Comparison of ENCODE assay signal across 6 cellular contexts in the genomic region with DNA sequence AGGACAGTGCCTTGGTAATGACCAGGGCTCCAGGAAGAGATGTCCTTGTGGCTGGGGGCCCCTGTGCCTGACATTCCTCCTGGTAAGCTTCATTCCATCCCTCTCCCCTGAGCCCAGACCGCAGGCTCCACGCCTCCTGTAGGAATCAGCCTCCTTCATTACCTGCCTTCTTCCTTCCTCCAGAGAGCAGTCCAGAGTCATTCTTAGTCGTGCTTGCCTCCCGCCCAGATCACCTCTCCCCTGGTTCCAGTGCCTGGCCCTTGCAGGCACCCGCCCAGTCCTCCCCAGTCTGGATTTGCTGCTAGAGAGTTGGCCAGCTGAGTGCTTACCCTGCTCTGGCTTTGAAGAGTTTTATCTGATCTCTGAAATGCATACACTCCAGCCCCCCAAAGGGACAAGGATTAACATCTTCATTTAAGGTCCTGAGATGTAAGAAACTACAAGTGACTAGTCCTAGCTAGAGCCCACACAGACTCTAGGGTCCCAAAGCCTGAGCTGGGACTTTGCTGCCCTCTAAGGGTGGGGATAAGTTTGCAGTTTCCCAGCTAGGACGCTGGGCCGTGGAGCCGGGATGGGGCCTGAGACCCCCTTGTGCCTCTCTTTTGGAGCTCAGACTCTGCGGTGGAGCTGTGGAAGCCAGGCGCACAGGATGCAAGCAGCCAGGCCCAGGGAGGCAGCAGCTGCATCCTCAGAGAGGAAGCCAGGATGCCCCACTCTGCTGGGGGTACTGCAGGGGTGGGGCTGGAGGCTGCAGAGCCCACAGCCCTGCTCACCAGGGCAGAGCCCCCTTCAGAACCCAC. TPM values are rescaled to one million over a fixed set of nuclear protein-coding genes. Genes with fewer than 3 reads are reported as not detected.
DNase-seq lines count a peak whose midpoint lies in the region; ATAC-seq and TF ChIP-seq lines count a peak whose summit lies in the region.

No MANE protein-coding gene starts in this region.

- no peaks in the 10 kb centered on the region for H3K27me3 ChIP-seq in body of pancreas

- no peak overlapping the region for H3K4me3 ChIP-seq in body of pancreas

- no peak for TF ChIP-seq POLR2A in body of pancreas (IDR thresholded peaks at IDR 0.05)

- 44 to 51% methylated on average over 9 to 10 of the region's 10 CpGs for WGBS in body of pancreas, 2 donors

- no peaks in the 10 kb centered on the region for H3K9me3 ChIP-seq in body of pancreas

- peak overlapping the region; percentile 8 for H3K4me3 Mint-ChIP-seq in nephron progenitor cell

- H3K4me1 ChIP-seq in body of pancreas = peaks cover 39% of the 10 kb centered on the region

- H3K27me3 Mint-ChIP-seq in nephron progenitor cell (ENCODE audit: low read depth, poor library complexity) = peaks cover 3% of the 10 kb centered on the region

- ATAC-seq in body of pancreas (no peak), HG02610 (IDR thresholded peaks at IDR 0.05; ENCODE audit: unreplicated experiment) (no peak)

- H3K36me3 Mint-ChIP-seq in nephron progenitor cell (ENCODE audit: low read depth) = peaks cover 8% of the 10 kb centered on the region

- peak; percentile 23 to 53 (median 36) for TF ChIP-seq CTCF in body of pancreas (IDR thresholded peaks at IDR 0.05)
- TF ChIP-seq CTCF in nephron progenitor cell (IDR thresholded peaks at IDR 0.05) = peak; percentile 46

- peak; percentile 30 for DNase-seq in G401 (ENCODE audit: low spot score)
- peak; percentile 17 for DNase-seq in NCI-H1694 (lab: John Stamatoyannopoulos, UW)
- DNase-seq in body of pancreas = peak in 1 of 4 donors; percentile 44
- DNase-seq in nephron progenitor cell = peak; percentile 42
- no peak for DNase-seq in NCI-H345 treated with DMSO at 0.1 percent for 48 hours (lab: John Stamatoyannopoulos, UW; ENCODE audit: unreplicated experiment)

- no peaks in the 10 kb centered on the region for H3K36me3 ChIP-seq in body of pancreas (replicated peaks in 1 of 2; ENCODE audit: insufficient read depth in 1 of 2, low read depth in 2 of 2)

- peaks cover 52% of the 10 kb centered on the region for H3K4me1 Mint-ChIP-seq in nephron progenitor cell

- intact Hi-C loops in body of pancreas (cut with DNase I) = no loop called here

- no peak overlapping the region for H3K27ac ChIP-seq in body of pancreas

- no peaks in the 10 kb centered on the region for H3K9me3 Mint-ChIP-seq in nephron progenitor cell

- in situ Hi-C loops in G401 (cut with HindIII; ENCODE audit: low sequenced_read_pairs) = no loop called here

- peak overlapping the region; percentile 46 for H3K27ac Mint-ChIP-seq in nephron progenitor cell

RNA-seq across cellular contexts. Expression of a gene that starts 1.6 kb away (rescaled TPM):
- total RNA-seq in G401 (2014; rRNA removed; shearing (Covaris generic)) = 13.7 and 14.1 TPM in 2 replicates
- 10 to 100 TPM; 17.9 to 33.9 TPM for total RNA-seq in body of pancreas

RNA-seq across cellular contexts. Expression of a gene that starts 10.6 kb away (rescaled TPM):
- 12.9 and 13.4 TPM in 2 replicates for total RNA-seq in G401 (2014; rRNA removed; shearing (Covaris generic))
- 10 to 100 TPM; 22.8 to 41.2 TPM for total RNA-seq in body of pancreas

RNA-seq across cellular contexts. Expression of a gene that starts 10.8 kb away (rescaled TPM):
- 27.8 and 41.4 TPM in 2 replicates for total RNA-seq in G401 (2014; rRNA removed; shearing (Covaris generic))
- total RNA-seq in body of pancreas = 10 to 100 TPM; 31.6 to 43.1 TPM

RNA-seq across cellular contexts. Expression of a gene that starts 44.6 kb away (rescaled TPM):
- total RNA-seq in G401 (2014; rRNA removed; shearing (Covaris generic)) = 53.2 and 53.4 TPM in 2 replicates
- 10 to 100 TPM; 10.9 to 33.2 TPM for total RNA-seq in body of pancreas
